ENCODE assay signal across 9 cellular contexts in genomic region chr4:153232768-153233167, GRCh38. TPM values are rescaled to one million over a fixed set of nuclear protein-coding genes. Genes with fewer than 3 reads are reported as not detected.
DNase-seq lines count a peak whose midpoint lies in the region; ATAC-seq and TF ChIP-seq lines count a peak whose summit lies in the region.
"Had no signal": no experiment of that assay in that cellular context is flagged by ENCODE, and none has a peak within 500 bp of the region (broad histone marks: within the 10 kb centered on the region; RNA-seq: fewer than 3 reads in every experiment).

No MANE protein-coding gene starts in this region.

- no peaks in the 10 kb centered on the region for H3K27me3 ChIP-seq in spleen (replicated peaks in 1 of 7)
- H3K27me3 ChIP-seq in ovary, result no peaks in the 10 kb centered on the region

- H3K36me3 ChIP-seq in spleen (no peaks in the 10 kb centered on the region), ovary (no peaks in the 10 kb centered on the region)

- intact Hi-C loops in spleen (cut with DNase I; ENCODE audit: low total_unique reads), result no loop called here
- intact Hi-C loops in ovary (cut with DNase I), result no loop called here

- TF ChIP-seq CTCF in fibroblast of the aortic adventitia (IDR thresholded peaks at IDR 0.05; ENCODE audit: insufficient read depth, low read length), result peak; percentile 35
- TF ChIP-seq CTCF in spleen (IDR thresholded peaks at IDR 0.05 in 8 of 11, conservative IDR thresholded peaks at IDR 0.05 in 3 of 11), result no peak
- TF ChIP-seq CTCF in ovary (IDR thresholded peaks at IDR 0.05), result no peak

- TF ChIP-seq EP300 in ovary (IDR thresholded peaks at IDR 0.05), result no peak

- peak; percentile 6 for DNase-seq in SHP77 treated with DMSO at 0.1 percent for 48 hours (lab: John Stamatoyannopoulos, UW)
- no peak for DNase-seq in SHP77 (lab: John Stamatoyannopoulos, UW)
- DNase-seq in NCI-H226, result peak; percentile 36
- peak; percentile 61 for DNase-seq in fibroblast of the aortic adventitia (ENCODE audit: low read depth)
- no peak for DNase-seq in spleen
- DNase-seq in effector CD4-positive, alpha-beta T cell, result no peak
- no peak for DNase-seq in ovary

- ATAC-seq in GM19455 (IDR thresholded peaks at IDR 0.05; ENCODE audit: unreplicated experiment), result no peak
- ATAC-seq: activated CD4-positive, CD25-positive, alpha-beta regulatory T cell treated with anti-CD3 and anti-CD28 coated beads, Interleukin-2, amount 50 U/mL, for 24 hours had no signal

- H3K27ac ChIP-seq in spleen, result peak overlapping the region in 6 of 8 donors; percentile 3 to 56 (median 27)
- peak overlapping the region in 1 of 2 donors; percentile 9 for H3K27ac ChIP-seq in ovary

- H3K9me3 ChIP-seq in spleen (no peaks in the 10 kb centered on the region), ovary (no peaks in the 10 kb centered on the region)

- H3K4me3 ChIP-seq in fibroblast of the aortic adventitia (ENCODE audit: low read depth, low read length), result no peak overlapping the region
- no peak overlapping the region for H3K4me3 ChIP-seq in spleen
- no peak overlapping the region for H3K4me3 ChIP-seq in ovary

- H3K4me1 ChIP-seq in spleen (peaks cover 3 to 39% (median 23%) of the 10 kb centered on the region in 6 donors), ovary (ENCODE audit: insufficient read depth) (peaks cover 2% of the 10 kb centered on the region)

- TF ChIP-seq POLR2A in spleen (IDR thresholded peaks at IDR 0.05) (no peak), ovary (IDR thresholded peaks at IDR 0.05) (no peak)

- 62 to 81% (median 72%) methylated on average over 3 of the region's 3 CpGs for WGBS in spleen, 5 donors
- 48 to 61% (median 59%) methylated on average over 3 of the region's 3 CpGs for WGBS in ovary, 3 donors

RNA-seq across cellular contexts. Expression of gene TRIM2, which starts 28.5 kb away (rescaled TPM):
- total RNA-seq in fibroblast of the aortic adventitia (ENCODE audit: low replicate concordance), result 34.6 and 78.5 TPM in 2 replicates
- 10 to 100 TPM; 28.1 to 77.9 (median 59.1) TPM for total RNA-seq in spleen
- polyA plus RNA-seq in spleen, result 10 to 100 TPM in 1 of 3 donors, 1 to 10 TPM in 2; 3.2 to 13.3 (median 4.7) TPM
- total RNA-seq in ovary, result 10 to 100 TPM; 30.4 to 57.5 (median 45.7) TPM
- 10 to 100 TPM in 1 of 2 donors, 1 to 10 TPM in 1; 9.5 to 17.9 TPM for polyA plus RNA-seq in ovary

Comparison
In these comparisons a context has a peak if more than half of its experiments do, and no peak if none do; other contexts are left out.
1. DNase-seq: peak in SHP77 treated with DMSO at 0.1 percent for 48 hours (single experiment), NCI-H226 (single experiment) and fibroblast of the aortic adventitia (single experiment); none in SHP77 (0 of 2), spleen (single experiment), effector CD4-positive, alpha-beta T cell (single experiment) and ovary (0 of 5).